8 cellular contexts compared by ENCODE assay signal in the genomic region with DNA sequence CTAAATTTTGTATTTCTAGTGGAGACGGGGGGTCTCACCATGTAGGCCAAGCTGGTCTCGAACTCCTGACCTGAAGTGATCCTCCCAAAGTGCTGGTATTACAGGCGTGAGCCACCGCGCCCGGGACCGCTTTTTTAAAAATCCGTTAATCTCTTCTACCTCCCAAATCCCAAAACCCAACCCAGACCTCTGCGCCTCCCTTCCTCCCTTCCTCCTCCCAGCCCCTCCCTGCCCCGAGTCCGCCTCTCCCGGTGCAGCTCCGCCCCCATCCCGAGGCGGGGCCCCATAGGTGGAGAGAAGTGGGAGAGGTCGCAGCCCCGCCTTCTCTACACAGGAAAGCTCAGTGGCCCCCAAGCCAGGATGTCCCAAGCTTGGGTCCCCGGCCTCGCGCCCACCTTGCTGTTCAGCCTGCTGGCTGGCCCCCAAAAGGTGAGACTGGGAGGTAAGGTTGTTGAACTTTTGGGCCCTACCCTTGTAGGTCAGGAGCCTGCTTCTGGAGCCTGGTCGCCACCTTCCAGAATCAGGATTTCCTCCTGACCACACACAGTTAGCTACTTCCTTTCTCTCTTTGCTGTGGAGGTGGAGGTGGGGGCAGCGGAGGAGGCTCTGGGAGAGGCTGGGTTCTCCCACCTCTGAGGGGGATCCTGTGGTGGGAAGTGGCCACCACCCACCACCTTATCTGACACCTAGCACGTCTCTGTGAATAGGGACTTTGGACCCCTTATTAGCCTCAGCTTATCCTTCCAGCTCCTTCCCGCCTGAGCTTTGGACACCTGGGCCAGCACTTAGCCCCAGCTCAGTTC. TPM values are rescaled to one million over a fixed set of nuclear protein-coding genes. Genes with fewer than 3 reads are reported as not detected.
A peak's percentile ranks its signal among the peaks of the same experiment; 100 is the strongest.
DNase-seq lines count a peak whose midpoint lies in the region; ATAC-seq lines count a peak whose summit lies in the region.

Gene TMEM92 (plus strand): TSS at position 325 of the 803 bp plus-strand sequence. CDS start 36 bp downstream, at position 361.

- no peaks in the 10 kb centered on the region for H3K36me3 ChIP-seq in iPS DF 6.9 (ENCODE audit: control insufficient read depth, insufficient read depth, low read length)

- peak within 1 kb of the TSS; percentile 60 for H3K4me3 Mint-ChIP-seq in activated CD4-positive, alpha-beta T cell treated with anti-CD3 and anti-CD28 coated beads, Interleukin-2, amount 10 ng/mL, durations not matched to agents 24 days and 14 days
- H3K4me3 Mint-ChIP-seq in activated CD4-positive, alpha-beta T cell treated with anti-CD3 and anti-CD28 coated beads, Interleukin-2, amount 10 ng/mL, durations not matched to agents 7 days and 5 days: no peak within 1 kb of the TSS
- H3K4me3 Mint-ChIP-seq in stimulated activated memory B cell treated with anti-CD40 and anti-IgM and Interleukin-4, amounts not matched to agents 10 μg/mL and 1 μg/mL and 100 μg/mL, for 72 hours: peak within 1 kb of the TSS; percentile 10

- POLR2A ChIA-PET in activated CD4-positive, alpha-beta T cell treated with anti-CD3 and anti-CD28 coated beads, Interleukin-2, amount 10 ng/mL, durations not matched to agents 7 days and 5 days (lab: Charles Lee): interaction anchor here (0.7 kb wide), 1 partner anchor 123 kb away, joined by 4 read pairs; the partner anchor contains the start of gene LRRC59

- H3K4me3 ChIP-seq in iPS DF 6.9 (ENCODE audit: low read length): peak within 1 kb of the TSS; percentile 22; the same call in 1 of the 2 replicates

- ATAC-seq in stimulated activated memory B cell treated with anti-CD40 and anti-IgM and Interleukin-4, amounts not matched to agents 10 μg/mL and 1 μg/mL and 100 μg/mL, for 72 hours: no peak
- ATAC-seq in GM21528 (IDR thresholded peaks at IDR 0.05; ENCODE audit: low FRiP score, unreplicated experiment): no peak

- H3K4me1 ChIP-seq in iPS DF 6.9 (ENCODE audit: control insufficient read depth, insufficient read depth, low read length): peaks cover 17% of the 10 kb centered on the region

- intact Hi-C loops in activated CD4-positive, alpha-beta T cell treated with anti-CD3 and anti-CD28 coated beads, Interleukin-2, amount 10 ng/mL, durations not matched to agents 24 days and 14 days (cut with micrococcal nuclease): no loop called here

- no peak within 1 kb of the TSS for H3K27ac Mint-ChIP-seq in activated CD4-positive, alpha-beta T cell treated with anti-CD3 and anti-CD28 coated beads, Interleukin-2, amount 10 ng/mL, durations not matched to agents 24 days and 14 days
- H3K27ac Mint-ChIP-seq in activated CD4-positive, alpha-beta T cell treated with anti-CD3 and anti-CD28 coated beads, Interleukin-2, amount 10 ng/mL, durations not matched to agents 7 days and 5 days: no peak within 1 kb of the TSS
- no peak within 1 kb of the TSS for H3K27ac Mint-ChIP-seq in stimulated activated memory B cell treated with anti-CD40 and anti-IgM and Interleukin-4, amounts not matched to agents 10 μg/mL and 1 μg/mL and 100 μg/mL, for 72 hours

- H3K9me3 ChIP-seq in iPS DF 6.9 (ENCODE audit: control insufficient read depth, insufficient read depth, low read length): no peaks in the 10 kb centered on the region

- CTCF ChIA-PET in activated CD4-positive, alpha-beta T cell treated with anti-CD3 and anti-CD28 coated beads, Interleukin-2, amount 10 ng/mL, durations not matched to agents 7 days and 5 days (lab: Charles Lee): interaction anchor here (0.8 to 3.3 kb wide), 9 partner anchors 8 to 104 kb away, joined by 3 to 22 read pairs (median 5); partner anchors contain the start of gene COL1A1

- no peaks in the 10 kb centered on the region for H3K36me3 Mint-ChIP-seq in activated CD4-positive, alpha-beta T cell treated with anti-CD3 and anti-CD28 coated beads, Interleukin-2, amount 10 ng/mL, durations not matched to agents 24 days and 14 days (ENCODE audit: low read depth)
- no peaks in the 10 kb centered on the region for H3K36me3 Mint-ChIP-seq in activated CD4-positive, alpha-beta T cell treated with anti-CD3 and anti-CD28 coated beads, Interleukin-2, amount 10 ng/mL, durations not matched to agents 7 days and 5 days (ENCODE audit: low read depth)
- no peaks in the 10 kb centered on the region for H3K36me3 Mint-ChIP-seq in stimulated activated memory B cell treated with anti-CD40 and anti-IgM and Interleukin-4, amounts not matched to agents 10 μg/mL and 1 μg/mL and 100 μg/mL, for 72 hours

- peaks cover 18% of the 10 kb centered on the region for H3K4me1 Mint-ChIP-seq in activated CD4-positive, alpha-beta T cell treated with anti-CD3 and anti-CD28 coated beads, Interleukin-2, amount 10 ng/mL, durations not matched to agents 24 days and 14 days
- H3K4me1 Mint-ChIP-seq in activated CD4-positive, alpha-beta T cell treated with anti-CD3 and anti-CD28 coated beads, Interleukin-2, amount 10 ng/mL, durations not matched to agents 7 days and 5 days: peaks cover 22% of the 10 kb centered on the region
- peaks cover 27% of the 10 kb centered on the region for H3K4me1 Mint-ChIP-seq in stimulated activated memory B cell treated with anti-CD40 and anti-IgM and Interleukin-4, amounts not matched to agents 10 μg/mL and 1 μg/mL and 100 μg/mL, for 72 hours

- DNase-seq in activated CD4-positive, alpha-beta T cell treated with anti-CD3 and anti-CD28 coated beads, Interleukin-2, amount 10 ng/mL, durations not matched to agents 24 days and 14 days: peak; percentile 77
- no peak for DNase-seq in activated CD4-positive, alpha-beta T cell treated with anti-CD3 and anti-CD28 coated beads, Interleukin-2, amount 10 ng/mL, durations not matched to agents 7 days and 5 days
- peak; percentile 46 for DNase-seq in SW480 (ENCODE audit: low spot score)
- peak; percentile 63 for DNase-seq in iPS DF 6.9 (ENCODE audit: low read depth, low spot score)
- DNase-seq in SK-N-DZ (ENCODE audit: low spot score): no peak
- DNase-seq in HCEC 1CT: no peak

- no peak within 1 kb of the TSS for H3K27ac ChIP-seq in iPS DF 6.9 (ENCODE audit: low read length)

- 100% methylated on average over 2 of the region's 24 CpGs for WGBS in iPS DF 6.9 (ENCODE audit: insufficient coverage, insufficient read length)

- no peaks in the 10 kb centered on the region for H3K27me3 ChIP-seq in iPS DF 6.9 (ENCODE audit: control insufficient read depth, insufficient read depth, low read length)

- no peaks in the 10 kb centered on the region for H3K9me3 Mint-ChIP-seq in activated CD4-positive, alpha-beta T cell treated with anti-CD3 and anti-CD28 coated beads, Interleukin-2, amount 10 ng/mL, durations not matched to agents 24 days and 14 days
- H3K9me3 Mint-ChIP-seq in activated CD4-positive, alpha-beta T cell treated with anti-CD3 and anti-CD28 coated beads, Interleukin-2, amount 10 ng/mL, durations not matched to agents 7 days and 5 days: no peaks in the 10 kb centered on the region
- no peaks in the 10 kb centered on the region for H3K9me3 Mint-ChIP-seq in stimulated activated memory B cell treated with anti-CD40 and anti-IgM and Interleukin-4, amounts not matched to agents 10 μg/mL and 1 μg/mL and 100 μg/mL, for 72 hours

- peaks cover 13% of the 10 kb centered on the region for H3K27me3 Mint-ChIP-seq in activated CD4-positive, alpha-beta T cell treated with anti-CD3 and anti-CD28 coated beads, Interleukin-2, amount 10 ng/mL, durations not matched to agents 24 days and 14 days
- H3K27me3 Mint-ChIP-seq in activated CD4-positive, alpha-beta T cell treated with anti-CD3 and anti-CD28 coated beads, Interleukin-2, amount 10 ng/mL, durations not matched to agents 7 days and 5 days: peaks cover 41% of the 10 kb centered on the region
- H3K27me3 Mint-ChIP-seq in stimulated activated memory B cell treated with anti-CD40 and anti-IgM and Interleukin-4, amounts not matched to agents 10 μg/mL and 1 μg/mL and 100 μg/mL, for 72 hours: peaks cover 74% of the 10 kb centered on the region

RNA-seq across cellular contexts. Expression of gene TMEM92, which starts in this region (rescaled TPM):
- 0.44 and 0.47 TPM in 2 replicates for total RNA-seq in activated CD4-positive, alpha-beta T cell treated with anti-CD3 and anti-CD28 coated beads, Interleukin-2, amount 10 ng/mL, durations not matched to agents 24 days and 14 days
- total RNA-seq in activated CD4-positive, alpha-beta T cell treated with anti-CD3 and anti-CD28 coated beads, Interleukin-2, amount 10 ng/mL, durations not matched to agents 7 days and 5 days: not detected
- not detected in 2 replicates for polyA plus RNA-seq in SK-N-DZ (2014; cell fraction: cytosol; rRNA removed)
- not detected in 2 replicates for polyA plus RNA-seq in SK-N-DZ (2014; cell fraction: nucleus; rRNA removed)

Comparison
In these comparisons a context has a peak if more than half of its experiments do, and no peak if none do; other contexts are left out.
1. Peak in DNase-seq in activated CD4-positive, alpha-beta T cell treated with anti-CD3 and anti-CD28 coated beads, Interleukin-2, amount 10 ng/mL, durations not matched to agents 24 days and 14 days; RNA of the gene not detected or under 1 TPM.
2. DNase-seq: peak in SW480 (single experiment) and iPS DF 6.9 (single experiment); none in activated CD4-positive, alpha-beta T cell treated with anti-CD3 and anti-CD28 coated beads, Interleukin-2, amount 10 ng/mL, durations not matched to agents 7 days and 5 days (single experiment), SK-N-DZ (single experiment) and HCEC 1CT (single experiment).